18 cellular contexts compared by ENCODE assay signal in the genomic region with DNA sequence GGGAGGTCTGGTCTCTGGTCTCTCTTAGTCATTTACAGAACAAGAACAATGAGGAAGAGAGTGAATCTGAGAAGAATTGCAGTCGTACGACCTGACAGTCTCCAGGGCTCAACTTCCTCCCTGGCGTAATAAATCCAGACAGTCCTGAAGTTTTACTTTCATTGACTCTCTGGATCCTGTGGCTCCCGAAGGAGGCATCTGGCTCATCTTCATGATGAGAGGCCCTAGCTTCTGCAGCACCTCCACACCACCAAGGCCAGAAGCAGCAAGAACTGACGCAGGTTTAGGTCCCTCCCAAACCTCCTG.
"Had no signal": no experiment of that assay in that cellular context is flagged by ENCODE, and none has a peak within 500 bp of the region (broad histone marks: within the 10 kb centered on the region; RNA-seq: fewer than 3 reads in every experiment).

No MANE protein-coding gene starts in this region.

- H3K9me3 Mint-ChIP-seq: activated naive CD4-positive, alpha-beta T cell treated with anti-CD3 and anti-CD28 coated beads, Interleukin-2, amount 50 U/mL, for 72 hours; effector memory CD8-positive, alpha-beta T cell; T-cell; T-helper 2 cell treated with Interferon-gamma antibody and Interleukin-4, amounts not matched to agents 5 μg/mL and 100 μg/mL, for 36 hours had no signal

- ATAC-seq: activated naive CD4-positive, alpha-beta T cell treated with anti-CD3 and anti-CD28 coated beads, Interleukin-2, amount 50 U/mL, for 72 hours; effector memory CD8-positive, alpha-beta T cell; esophagus mucosa; left lung; stimulated activated naive CD8-positive, alpha-beta T cell treated with anti-CD3 and anti-CD28 coated beads, Interleukin-15, Interleukin-2, amounts not matched to agents 100 U/mL and 50 U/mL, for 24 hours; T-cell had no signal

- H3K4me3 ChIP-seq: colonic mucosa, dorsolateral prefrontal cortex, left lung, lung had no signal

- H3K4me1 Mint-ChIP-seq: T-cell had no signal

- H3K9me3 ChIP-seq: colonic mucosa, left lung had no signal

- H3K27ac Mint-ChIP-seq: effector memory CD8-positive, alpha-beta T cell; T-cell; T-helper 2 cell treated with Interferon-gamma antibody and Interleukin-4, amounts not matched to agents 5 μg/mL and 100 μg/mL, for 36 hours had no signal

- H3K4me3 Mint-ChIP-seq: effector memory CD8-positive, alpha-beta T cell; T-cell; T-helper 2 cell treated with Interferon-gamma antibody and Interleukin-4, amounts not matched to agents 5 μg/mL and 100 μg/mL, for 36 hours had no signal

- H3K27ac ChIP-seq: brain microvascular endothelial cell, colonic mucosa, dorsolateral prefrontal cortex, left lung had no signal

- H3K27me3 ChIP-seq: brain microvascular endothelial cell, colonic mucosa, dorsolateral prefrontal cortex, left lung had no signal

- H3K27me3 Mint-ChIP-seq: effector memory CD8-positive, alpha-beta T cell; T-cell had no signal

- H3K36me3 ChIP-seq: colonic mucosa had no signal

- DNase-seq: activated T-cell treated with anti-CD3 and anti-CD28 coated beads, Interleukin-2, amount 50 U/mL, for 1 hour; brain microvascular endothelial cell; caudate nucleus; colonic mucosa; effector memory CD8-positive, alpha-beta T cell; foreskin melanocyte; kidney; left lung; nucleus accumbens; posterior cingulate gyrus; stimulated activated CD4-positive, alpha-beta T cell treated with anti-CD3 and anti-CD28 coated beads, Interleukin-4, amount 100 ng/mL, for 4 hours; stimulated activated naive CD8-positive, alpha-beta T cell treated with anti-CD3 and anti-CD28 coated beads, Interleukin-15, Interleukin-2, amounts not matched to agents 100 U/mL and 50 U/mL, for 24 hours; T-cell had no signal

- H3K4me1 ChIP-seq: colonic mucosa, left lung had no signal
